In genomic region chr3:64514889-64515288, GRCh38 we compare ENCODE assay signal across 23 cellular contexts.
DNase-seq lines count a peak whose midpoint lies in the region; ATAC-seq, FAIRE-seq and TF ChIP-seq lines count a peak whose summit lies in the region.
"Had no signal": no experiment of that assay in that cellular context is flagged by ENCODE, and none has a peak within 500 bp of the region (broad histone marks: within the 10 kb centered on the region; RNA-seq: fewer than 3 reads in every experiment).

No MANE protein-coding gene starts in this region.

- no TSS peak for BruUV-seq in PC-9 (replicated peaks; lab: Mats Ljungman, UMichigan)

- H3K4me1 ChIP-seq in A549 (no peaks in the 10 kb centered on the region), H1 (replicated peaks in 1 of 4; ENCODE audit: control insufficient read depth in 3 of 4, insufficient read depth in 4 of 4, low read length in 3 of 4) (no peaks in the 10 kb centered on the region), PC-9 (replicated peaks; ENCODE audit: insufficient read depth) (no peaks in the 10 kb centered on the region)
- H3K4me1 ChIP-seq: BLaER1, Caco-2, HAP-1 had no signal

- H3K36me3 ChIP-seq in H1 (ENCODE audit: control insufficient read depth in 2 of 4, insufficient read depth in 4 of 4, low read length in 3 of 4) (no peaks in the 10 kb centered on the region), PC-9 (ENCODE audit: low read depth) (no peaks in the 10 kb centered on the region)
- H3K36me3 ChIP-seq: BLaER1, HAP-1 had no signal

- CTCF ChIA-PET in A549 (lab: Yijun Ruan, JAX) (interaction anchor here (1.8 kb wide), 1 partner anchor 19 kb away, joined by 5 read pairs; no protein-coding TSS in a partner anchor), H1 (lab: Charles Lee; ENCODE audit: partially characterized antibody) (interaction anchor here (1.2 kb wide), 1 partner anchor 30 kb away, joined by 3 read pairs; no protein-coding TSS in a partner anchor), PC-9 (lab: Charles Lee) (no interaction called here)

- no peak overlapping the region for H3K9ac ChIP-seq in H1 (replicated peaks in 1 of 4; ENCODE audit: extremely low read depth in 1 of 4, low read depth in 3 of 4, low read length in 3 of 4)
- H3K9ac ChIP-seq: BLaER1, GM23248 had no signal

- no peak overlapping the region for H3K23ac ChIP-seq in H1 (ENCODE audit: insufficient read length)

- H4K20me1 ChIP-seq in H1 (replicated peaks in 1 of 2; ENCODE audit: control insufficient read depth in 1 of 2, insufficient read depth in 2 of 2, low read length in 2 of 2): no peaks in the 10 kb centered on the region
- H4K20me1 ChIP-seq in PC-9 (ENCODE audit: insufficient read depth): no peaks in the 10 kb centered on the region
- H4K20me1 ChIP-seq: BLaER1 had no signal

- no peak overlapping the region for H2AK5ac ChIP-seq in H1 (ENCODE audit: low read depth, low read length)

- no peak overlapping the region for H3K4me3 Mint-ChIP-seq in nephron progenitor cell
- H3K4me3 Mint-ChIP-seq: B cell; CD4-positive, CD25-positive, alpha-beta regulatory T cell; CD8-positive, alpha-beta T cell; HFFc6 had no signal

- H2BK15ac ChIP-seq in H1 (ENCODE audit: low read length): no peak overlapping the region

- H2BK120ac ChIP-seq in H1 (replicated peaks; ENCODE audit: low read depth, low read length): no peak overlapping the region

- H3K27me3 ChIP-seq in H1 (replicated peaks in 1 of 4; ENCODE audit: control insufficient read depth in 3 of 4, extremely low read depth in 1 of 4, insufficient read depth in 3 of 4, low read length in 3 of 4): no peaks in the 10 kb centered on the region
- H3K27me3 ChIP-seq in PC-9 (ENCODE audit: insufficient read depth, low read depth): no peaks in the 10 kb centered on the region
- H3K27me3 ChIP-seq: BLaER1 had no signal

- H2AFZ ChIP-seq in H1 (ENCODE audit: low read length) (peak overlapping the region; percentile 30; the same call in 1 of the 2 replicates), PC-9 (no peak overlapping the region)
- H2AFZ ChIP-seq: GM23248 had no signal

- no peaks in the 10 kb centered on the region for H3K27me3 Mint-ChIP-seq in nephron progenitor cell (ENCODE audit: low read depth, poor library complexity)
- H3K27me3 Mint-ChIP-seq: B cell; CD4-positive, CD25-positive, alpha-beta regulatory T cell had no signal

- TF ChIP-seq RAD21 in A549 (conservative IDR thresholded peaks at IDR 0.05 in 1 of 2, IDR thresholded peaks at IDR 0.05 in 1 of 2) (no peak), Ishikawa (IDR thresholded peaks at IDR 0.05; ENCODE audit: low read depth) (no peak), H1 (IDR thresholded peaks at IDR 0.05 in 1 of 2, conservative IDR thresholded peaks at IDR 0.05 in 1 of 2; ENCODE audit: low read depth in 2 of 2, low read length in 2 of 2) (no peak)

- no peak for ATAC-seq in A549
- ATAC-seq: CD8-positive, alpha-beta T cell had no signal

- H3K56ac ChIP-seq in H1 (replicated peaks; ENCODE audit: insufficient read length, low read depth, low read length): no peak overlapping the region

- H3K27ac ChIP-seq in A549 (no peak overlapping the region), H1 (ENCODE audit: low read depth, low read length) (no peak overlapping the region), PC-9 (no peak overlapping the region)
- H3K27ac ChIP-seq: BLaER1, C4-2B, GM23248 had no signal

- H3K79me2 ChIP-seq in H1 (ENCODE audit: control insufficient read depth in 1 of 2, insufficient read depth in 2 of 2, low read length in 2 of 2) (no peaks in the 10 kb centered on the region), PC-9 (ENCODE audit: low read depth) (no peaks in the 10 kb centered on the region)

- no peak overlapping the region for H2BK20ac ChIP-seq in H1 (ENCODE audit: low read length)

- no peak overlapping the region for H3K4me3 ChIP-seq in A549
- no peak overlapping the region for H3K4me3 ChIP-seq in H1 (ENCODE audit: extremely low read depth in 1 of 4, insufficient read depth in 2 of 4, low read depth in 3 of 4, low read length in 4 of 4)
- H3K4me3 ChIP-seq in PC-9: no peak overlapping the region
- H3K4me3 ChIP-seq: BLaER1, GM23248, HAP-1 had no signal

- 15% methylated on average over 3 of the region's 3 CpGs for WGBS in A549 (ENCODE audit: missing lambda C conversion rate)
- 78% methylated on average over 3 of the region's 3 CpGs; no CpG with 5 or more reads in 1 of the 2 experiments for WGBS in H1 (ENCODE audit: extremely low coverage in 1 of 2, insufficient coverage in 1 of 2, insufficient read length in 1 of 2, insufficient replicate concordance in 2 of 2, low coverage in 1 of 2, low lambda C conversion rate in 2 of 2, missing lambda C conversion rate in 1 of 2), 2 experiments

- no peak overlapping the region for H4K91ac ChIP-seq in H1 (replicated peaks; ENCODE audit: insufficient read length, low read length)

- H3F3A ChIP-seq in PC-9 (ENCODE audit: insufficient read depth, low read depth): no peaks in the 10 kb centered on the region

- H3K9me2 ChIP-seq in PC-9 (ENCODE audit: insufficient read depth): no peaks in the 10 kb centered on the region

- H3K4ac ChIP-seq in H1 (replicated peaks; ENCODE audit: insufficient read length, low read depth, low read length): no peak overlapping the region

- no peak for DNase-seq in A549 (ENCODE audit: low read depth in 1 of 2, low spot score in 1 of 2)
- peak; percentile 1 for DNase-seq in NAMALWA (ENCODE audit: low spot score)
- DNase-seq in H1 (ENCODE audit: low read depth in 1 of 2, low spot score in 2 of 2): no peak
- DNase-seq in ACHN: no peak
- no peak for DNase-seq in activated effector memory CD4-positive, alpha-beta T cell treated with Interleukin-2 at 50 U/mL for 16 hours
- no peak for DNase-seq in nephron progenitor cell
- DNase-seq in PC-9: no peak
- DNase-seq: 8988T; Caco-2; CD4-positive, CD25-positive, alpha-beta regulatory T cell; CD8-positive, alpha-beta T cell; DMS153; DND-41; GM23248; HFFc6 had no signal

- in situ Hi-C loops in ACHN (cut with HindIII; ENCODE audit: low pct_ligation_motif_present, low pct_unique_long_range_greater_than_20kb, low sequenced_read_pairs): no loop called here

- no peak overlapping the region for H4K8ac ChIP-seq in H1 (ENCODE audit: extremely low read depth, insufficient read depth, low read length)

- no peak overlapping the region for H3K14ac ChIP-seq in H1 (ENCODE audit: insufficient read length)

- no peak overlapping the region for H3K18ac ChIP-seq in H1 (ENCODE audit: extremely low read depth, low read length)

- H2BK5ac ChIP-seq in H1 (ENCODE audit: low read depth, low read length): no peak overlapping the region

- H3K79me1 ChIP-seq in H1 (ENCODE audit: low read depth, low read length): no peaks in the 10 kb centered on the region

- TF ChIP-seq EP300 in A549 (IDR thresholded peaks at IDR 0.05): no peak
- TF ChIP-seq EP300 in Ishikawa (IDR thresholded peaks at IDR 0.05; ENCODE audit: borderline replicate concordance): no peak
- no peak for TF ChIP-seq EP300 in H1 (IDR thresholded peaks at IDR 0.05; ENCODE audit: borderline replicate concordance in 1 of 2, low read depth in 2 of 2, low read length in 2 of 2)

- H3K4me2 ChIP-seq in A549: no peak overlapping the region
- no peak overlapping the region for H3K4me2 ChIP-seq in H1 (ENCODE audit: insufficient read depth in 1 of 2, low read depth in 2 of 2, low read length in 2 of 2)
- H3K4me2 ChIP-seq in PC-9: no peak overlapping the region
- H3K4me2 ChIP-seq: BLaER1 had no signal

- no peak for TF ChIP-seq CTCF in A549 (IDR thresholded peaks at IDR 0.05)
- no peak for TF ChIP-seq CTCF in H1 (IDR thresholded peaks at IDR 0.05; ENCODE audit: control extremely low read depth in 1 of 3, insufficient read depth in 1 of 3, low read depth in 1 of 3, low read length in 3 of 3)
- TF ChIP-seq CTCF in nephron progenitor cell (IDR thresholded peaks at IDR 0.05): no peak
- TF ChIP-seq CTCF in PC-9 (conservative IDR thresholded peaks at IDR 0.05): no peak

- H3K4me1 Mint-ChIP-seq in nephron progenitor cell: no peaks in the 10 kb centered on the region
- H3K4me1 Mint-ChIP-seq: B cell; CD4-positive, CD25-positive, alpha-beta regulatory T cell had no signal

- intact Hi-C loops in PC-9 (cut with micrococcal nuclease; ENCODE audit: unreplicated experiment): no loop called here

- no peak overlapping the region for H3K27ac Mint-ChIP-seq in nephron progenitor cell
- H3K27ac Mint-ChIP-seq: B cell; CD4-positive, CD25-positive, alpha-beta regulatory T cell; CD8-positive, alpha-beta T cell; HFFc6 had no signal

- H2BK12ac ChIP-seq in H1 (ENCODE audit: low read depth, low read length): no peak overlapping the region

- no peak for FAIRE-seq in A549 (lab: Jason Lieb, UNC)
- no peak for FAIRE-seq in H1 (lab: Jason Lieb, UNC)
- FAIRE-seq: G401.6, GM12892, H54 had no signal

- no peaks in the 10 kb centered on the region for H3K23me2 ChIP-seq in H1 (ENCODE audit: low read depth, low read length)

- peaks cover 37% of the 10 kb centered on the region for H3K36me3 Mint-ChIP-seq in nephron progenitor cell (ENCODE audit: low read depth)
- H3K36me3 Mint-ChIP-seq: CD4-positive, CD25-positive, alpha-beta regulatory T cell; CD8-positive, alpha-beta T cell had no signal

- TF ChIP-seq POLR2A in A549 (IDR thresholded peaks at IDR 0.05; ENCODE audit: low read length) (no peak), H1 (IDR thresholded peaks at IDR 0.05; ENCODE audit: control extremely low read depth in 1 of 2, low read depth in 2 of 2, low read length in 2 of 2) (no peak)

- no peaks in the 10 kb centered on the region for H3K9me3 Mint-ChIP-seq in nephron progenitor cell
- H3K9me3 Mint-ChIP-seq: CD8-positive, alpha-beta T cell; HFFc6 had no signal

- H4K5ac ChIP-seq in H1 (ENCODE audit: insufficient read length, low read depth, low read length): no peak overlapping the region

- POLR2A ChIA-PET in A549 (lab: Yijun Ruan, JAX) (no interaction called here), H1 (lab: Charles Lee; ENCODE audit: partially characterized antibody) (no interaction called here), PC-9 (lab: Charles Lee; ENCODE audit: unreplicated experiment) (no interaction called here)

- H3K9me3 ChIP-seq in A549: no peaks in the 10 kb centered on the region
- no peaks in the 10 kb centered on the region for H3K9me3 ChIP-seq in H1 (ENCODE audit: insufficient read depth in 2 of 2, low read depth in 1 of 2, low read length in 1 of 2)
- no peaks in the 10 kb centered on the region for H3K9me3 ChIP-seq in PC-9 (ENCODE audit: insufficient read depth, low read depth)
- H3K9me3 ChIP-seq: BLaER1, Caco-2, HAP-1 had no signal

TF ChIP-seq in A549, 52 proteins besides CTCF, POLR2A, EP300 and RAD21 (continues in another document):
- no peak for TF ChIP-seq ZC3H11A (IDR thresholded peaks at IDR 0.05)

TF ChIP-seq in Ishikawa, 13 proteins besides CTCF, POLR2A, EP300 and RAD21 (continues in another document):
- TF ChIP-seq CEBPB (IDR thresholded peaks at IDR 0.05): no peak

TF ChIP-seq in H1, 55 proteins besides CTCF, POLR2A, EP300 and RAD21 (continues in another document):
- TF ChIP-seq RBBP5 (IDR thresholded peaks at IDR 0.05; ENCODE audit: borderline replicate concordance, low read depth, low read length) (no peak), CBX5 (IDR thresholded peaks at IDR 0.05; ENCODE audit: low read depth, low read length) (no peak), SP2 (IDR thresholded peaks at IDR 0.05; ENCODE audit: low read length) (no peak), NANOG (IDR thresholded peaks at IDR 0.05; ENCODE audit: insufficient read depth, low read depth, low read length, poor library complexity, severe bottlenecking) (no peak), FOSL1 (IDR thresholded peaks at IDR 0.05; ENCODE audit: insufficient read depth, low read depth, low read length) (no peak), RFX5 (IDR thresholded peaks at IDR 0.05; ENCODE audit: borderline replicate concordance, low read depth, low read length) (no peak)

Comparison
In these comparisons a context has a peak if more than half of its experiments do, and no peak if none do; other contexts are left out.
1. Of the 18 proteins assayed by ChIP-seq in both H1 and A549: peak only in H1: none; only in A549: USF2; in both: none; in neither: 17.